In the genomic region with DNA sequence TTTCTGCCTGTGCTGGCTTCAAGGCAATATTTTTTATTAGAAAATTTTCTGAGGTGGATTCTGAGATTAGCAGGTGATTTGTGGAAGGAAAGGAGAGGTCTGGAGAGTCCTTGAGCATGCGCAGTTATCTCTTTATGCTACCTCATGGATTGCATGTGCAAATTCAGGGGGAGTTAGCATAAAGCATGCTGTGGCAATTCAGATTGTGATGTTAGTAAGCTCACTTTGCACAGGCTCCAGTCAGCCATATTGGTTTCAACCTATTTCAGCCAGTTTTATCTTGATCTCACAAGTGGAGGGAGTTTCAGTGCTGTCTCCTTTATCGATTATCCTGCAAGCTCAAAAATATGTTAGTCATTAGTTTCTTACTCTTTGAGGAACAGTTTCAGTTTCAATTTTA, we compare ENCODE assay signal across 1 cellular context.
TF ChIP-seq lines count a peak whose summit lies in the region.

No MANE protein-coding gene starts in this region.

TF ChIP-seq in GM23338, 12 proteins besides CTCF, POLR2A, EP300 and RAD21 (continued from another document):
- TF ChIP-seq, protein P1, sequence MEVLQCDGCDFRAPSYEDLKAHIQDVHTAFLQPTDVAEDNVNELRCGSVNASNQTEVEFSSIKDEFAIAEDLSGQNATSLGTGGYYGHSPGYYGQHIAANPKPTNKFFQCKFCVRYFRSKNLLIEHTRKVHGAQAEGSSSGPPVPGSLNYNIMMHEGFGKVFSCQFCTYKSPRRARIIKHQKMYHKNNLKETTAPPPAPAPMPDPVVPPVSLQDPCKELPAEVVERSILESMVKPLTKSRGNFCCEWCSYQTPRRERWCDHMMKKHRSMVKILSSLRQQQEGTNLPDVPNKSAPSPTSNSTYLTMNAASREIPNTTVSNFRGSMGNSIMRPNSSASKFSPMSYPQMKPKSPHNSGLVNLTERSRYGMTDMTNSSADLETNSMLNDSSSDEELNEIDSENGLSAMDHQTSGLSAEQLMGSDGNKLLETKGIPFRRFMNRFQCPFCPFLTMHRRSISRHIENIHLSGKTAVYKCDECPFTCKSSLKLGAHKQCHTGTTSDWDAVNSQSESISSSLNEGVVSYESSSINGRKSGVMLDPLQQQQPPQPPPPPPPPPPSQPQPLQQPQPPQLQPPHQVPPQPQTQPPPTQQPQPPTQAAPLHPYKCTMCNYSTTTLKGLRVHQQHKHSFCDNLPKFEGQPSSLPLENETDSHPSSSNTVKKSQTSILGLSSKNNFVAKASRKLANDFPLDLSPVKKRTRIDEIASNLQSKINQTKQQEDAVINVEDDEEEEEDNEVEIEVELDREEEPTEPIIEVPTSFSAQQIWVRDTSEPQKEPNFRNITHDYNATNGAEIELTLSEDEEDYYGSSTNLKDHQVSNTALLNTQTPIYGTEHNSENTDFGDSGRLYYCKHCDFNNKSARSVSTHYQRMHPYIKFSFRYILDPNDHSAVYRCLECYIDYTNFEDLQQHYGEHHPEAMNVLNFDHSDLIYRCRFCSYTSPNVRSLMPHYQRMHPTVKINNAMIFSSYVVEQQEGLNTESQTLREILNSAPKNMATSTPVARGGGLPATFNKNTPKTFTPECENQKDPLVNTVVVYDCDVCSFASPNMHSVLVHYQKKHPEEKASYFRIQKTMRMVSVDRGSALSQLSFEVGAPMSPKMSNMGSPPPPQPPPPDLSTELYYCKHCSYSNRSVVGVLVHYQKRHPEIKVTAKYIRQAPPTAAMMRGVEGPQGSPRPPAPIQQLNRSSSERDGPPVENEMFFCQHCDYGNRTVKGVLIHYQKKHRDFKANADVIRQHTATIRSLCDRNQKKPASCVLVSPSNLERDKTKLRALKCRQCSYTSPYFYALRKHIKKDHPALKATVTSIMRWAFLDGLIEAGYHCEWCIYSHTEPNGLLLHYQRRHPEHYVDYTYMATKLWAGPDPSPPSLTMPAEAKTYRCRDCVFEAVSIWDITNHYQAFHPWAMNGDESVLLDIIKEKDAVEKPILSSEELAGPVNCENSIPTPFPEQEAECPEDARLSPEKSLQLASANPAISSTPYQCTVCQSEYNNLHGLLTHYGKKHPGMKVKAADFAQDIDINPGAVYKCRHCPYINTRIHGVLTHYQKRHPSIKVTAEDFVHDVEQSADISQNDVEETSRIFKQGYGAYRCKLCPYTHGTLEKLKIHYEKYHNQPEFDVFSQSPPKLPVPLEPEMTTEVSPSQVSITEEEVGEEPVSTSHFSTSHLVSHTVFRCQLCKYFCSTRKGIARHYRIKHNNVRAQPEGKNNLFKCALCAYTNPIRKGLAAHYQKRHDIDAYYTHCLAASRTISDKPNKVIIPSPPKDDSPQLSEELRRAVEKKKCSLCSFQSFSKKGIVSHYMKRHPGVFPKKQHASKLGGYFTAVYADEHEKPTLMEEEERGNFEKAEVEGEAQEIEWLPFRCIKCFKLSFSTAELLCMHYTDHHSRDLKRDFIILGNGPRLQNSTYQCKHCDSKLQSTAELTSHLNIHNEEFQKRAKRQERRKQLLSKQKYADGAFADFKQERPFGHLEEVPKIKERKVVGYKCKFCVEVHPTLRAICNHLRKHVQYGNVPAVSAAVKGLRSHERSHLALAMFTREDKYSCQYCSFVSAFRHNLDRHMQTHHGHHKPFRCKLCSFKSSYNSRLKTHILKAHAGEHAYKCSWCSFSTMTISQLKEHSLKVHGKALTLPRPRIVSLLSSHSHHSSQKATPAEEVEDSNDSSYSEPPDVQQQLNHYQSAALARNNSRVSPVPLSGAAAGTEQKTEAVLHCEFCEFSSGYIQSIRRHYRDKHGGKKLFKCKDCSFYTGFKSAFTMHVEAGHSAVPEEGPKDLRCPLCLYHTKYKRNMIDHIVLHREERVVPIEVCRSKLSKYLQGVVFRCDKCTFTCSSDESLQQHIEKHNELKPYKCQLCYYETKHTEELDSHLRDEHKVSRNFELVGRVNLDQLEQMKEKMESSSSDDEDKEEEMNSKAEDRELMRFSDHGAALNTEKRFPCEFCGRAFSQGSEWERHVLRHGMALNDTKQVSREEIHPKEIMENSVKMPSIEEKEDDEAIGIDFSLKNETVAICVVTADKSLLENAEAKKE (CRISPR knock-in tag; IDR thresholded peaks at IDR 0.05): no peak
- TF ChIP-seq ZNF331 (CRISPR knock-in tag; IDR thresholded peaks at IDR 0.05; ENCODE audit: low read depth) (no peak), ZNF114 (CRISPR knock-in tag; IDR thresholded peaks at IDR 0.05) (no peak), STAT1 (IDR thresholded peaks at IDR 0.05; ENCODE audit: unreplicated experiment) (no peak), JUNB (IDR thresholded peaks at IDR 0.05; ENCODE audit: unreplicated experiment) (no peak), ETS1 (IDR thresholded peaks at IDR 0.05) (no peak), EZH2 (IDR thresholded peaks at IDR 0.05; ENCODE audit: low read depth, unreplicated experiment) (no peak), REST (IDR thresholded peaks at IDR 0.05; ENCODE audit: unreplicated experiment) (no peak), CREB1 (CRISPR knock-in tag; IDR thresholded peaks at IDR 0.05; ENCODE audit: low read depth) (no peak)
